8 cellular contexts compared by ENCODE assay signal in genomic region chr1:91885716-91886506, GRCh38. TPM values are rescaled to one million over a fixed set of nuclear protein-coding genes. Genes with fewer than 3 reads are reported as not detected.
DNase-seq lines count a peak whose midpoint lies in the region; ATAC-seq lines count a peak whose summit lies in the region.

TGFBR3 (minus strand) TSS chr1:91886151; CDS start chr1:91861531, 24,620 bp downstream.

- no peak within 1 kb of the TSS for H3K27ac ChIP-seq in SK-N-MC

- DNase-seq in DMS153 treated with DMSO at 0.1 percent for 48 hours (lab: John Stamatoyannopoulos, UW; ENCODE audit: unreplicated experiment): peak; percentile 92
- DNase-seq in KBM-7: peak; percentile 83
- DNase-seq in SK-N-MC (ENCODE audit: low read depth, low spot score): no peak
- DNase-seq in activated naive CD4-positive, alpha-beta T cell treated with anti-CD3 and anti-CD28 coated beads, Interleukin-2, amount 50 U/mL, for 16 hours: peak; percentile 74
- DNase-seq in germinal center (ENCODE audit: low spot score): peak; percentile 67
- DNase-seq in occipital lobe (lab: John Stamatoyannopoulos, UW): peak; percentile 88
- peak; percentile 75 for DNase-seq in superior temporal gyrus (ENCODE audit: extremely low spot score)

- peak; percentile 61 for ATAC-seq in GM21619 (IDR thresholded peaks at IDR 0.05; ENCODE audit: unreplicated experiment)

- H3K36me3 ChIP-seq in SK-N-MC (ENCODE audit: insufficient read depth, low read length): no peaks in the 10 kb centered on the region

- in situ Hi-C loops in KBM-7 (cut with MboI; ENCODE audit: low pct_unique_long_range_greater_than_20kb, low sequenced_read_pairs): no loop called here

- no peaks in the 10 kb centered on the region for H3K9me3 ChIP-seq in SK-N-MC (ENCODE audit: low read depth, low read length)

- peak within 1 kb of the TSS; percentile 71 for H3K9ac ChIP-seq in SK-N-MC (ENCODE audit: insufficient read length)

- peak within 1 kb of the TSS; percentile 94 for H3K4me3 ChIP-seq in SK-N-MC

RNA-seq across cellular contexts. Expression of gene TGFBR3, which starts in this region (rescaled TPM):
- total RNA-seq in occipital lobe: 6.9 TPM
